Comparison of ENCODE assay signal across 1 cellular context in the genomic region with DNA sequence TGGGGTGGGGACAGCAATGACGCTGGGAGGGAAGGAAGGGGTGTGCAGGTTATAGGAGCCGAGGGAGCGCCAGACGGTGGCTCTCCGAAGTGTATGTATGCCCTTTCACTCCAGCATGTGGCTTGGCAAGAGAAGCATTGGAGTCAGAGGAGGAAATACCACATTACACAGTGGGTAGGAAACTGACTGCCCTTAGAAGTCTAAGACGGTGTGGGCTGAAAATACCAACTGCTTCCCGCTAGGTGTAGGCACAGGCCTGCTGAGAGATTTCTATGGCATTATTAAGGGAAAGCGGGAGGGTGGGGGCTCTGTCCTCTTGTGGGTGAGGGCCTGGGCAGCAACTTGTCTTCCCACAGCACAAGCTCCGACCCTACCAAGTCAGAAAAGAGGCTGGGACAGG.
TF ChIP-seq lines count a peak whose summit lies in the region.

No MANE protein-coding gene starts in this region.

TF ChIP-seq in GM23338, 12 proteins besides CTCF, POLR2A, EP300 and RAD21 (continued from another document):
- TF ChIP-seq NANOG (IDR thresholded peaks at IDR 0.05; ENCODE audit: borderline replicate concordance) (no peak), EZH2 (IDR thresholded peaks at IDR 0.05; ENCODE audit: low read depth, unreplicated experiment) (no peak)
TF ChIP-seq in GM23338: peak in this region for 0.
